8 cellular contexts compared by ENCODE assay signal in genomic region chr2:64606495-64607363, GRCh38. TPM values are rescaled to one million over a fixed set of nuclear protein-coding genes. Genes with fewer than 3 reads are reported as not detected.
DNase-seq lines count a peak whose midpoint lies in the region; ATAC-seq and TF ChIP-seq lines count a peak whose summit lies in the region.

No MANE protein-coding gene starts in this region.

- peak; percentile 70 for DNase-seq in GDM1 (lab: John Stamatoyannopoulos, UW)
- DNase-seq in M059J (ENCODE audit: low read depth): peak; percentile 62
- DNase-seq in activated CD8-positive, alpha-beta memory T cell treated with anti-CD3 and anti-CD28 coated beads, Interleukin-2, amount 50 U/mL, for 48 hours: peak; percentile 88
- DNase-seq in fibroblast of peridontal ligament (ENCODE audit: extremely low read depth): peak; percentile 63
- DNase-seq in ovary: peak; percentile 71 to 90 (median 82)
- peak; percentile 55 to 56 for DNase-seq in thyroid gland
- DNase-seq in NCI-H1105 (lab: John Stamatoyannopoulos, UW): no peak

- no peaks in the 10 kb centered on the region for H3K9me3 ChIP-seq in ovary
- H3K9me3 ChIP-seq in thyroid gland: no peaks in the 10 kb centered on the region

- TF ChIP-seq POLR2A in ovary (IDR thresholded peaks at IDR 0.05) (no peak), thyroid gland (IDR thresholded peaks at IDR 0.05) (peak in 1 of 2 donors; percentile 27)

- no peaks in the 10 kb centered on the region for H3K27me3 ChIP-seq in ovary
- no peaks in the 10 kb centered on the region for H3K27me3 ChIP-seq in thyroid gland

- H3K36me3 ChIP-seq in ovary (no peaks in the 10 kb centered on the region), thyroid gland (no peaks in the 10 kb centered on the region)

- TF ChIP-seq CTCF in ovary (IDR thresholded peaks at IDR 0.05) (no peak), thyroid gland (IDR thresholded peaks at IDR 0.05) (no peak)

- peak; percentile 85 for ATAC-seq in GM21737 (IDR thresholded peaks at IDR 0.05; ENCODE audit: unreplicated experiment)

- H3K27ac ChIP-seq in ovary: peak overlapping the region in 1 of 2 donors; percentile 39
- H3K27ac ChIP-seq in thyroid gland: no peak overlapping the region

- H3K4me3 ChIP-seq in ovary: no peak overlapping the region
- H3K4me3 ChIP-seq in thyroid gland (replicated peaks in 1 of 3): no peak overlapping the region

- WGBS in ovary, 3 donors: 62 to 71% (median 65%) methylated on average over 21 of the region's 21 CpGs
- WGBS in thyroid gland, 2 donors: 69 to 80% methylated on average over 20 to 21 of the region's 21 CpGs

- intact Hi-C loops in ovary (cut with DNase I) (no loop called here), thyroid gland (cut with DNase I) (no loop called here)

- H3K4me1 ChIP-seq in ovary (ENCODE audit: insufficient read depth) (peaks cover 6% of the 10 kb centered on the region), thyroid gland (peaks cover 0 to 9% of the 10 kb centered on the region in 2 donors)

- TF ChIP-seq EP300 in ovary (IDR thresholded peaks at IDR 0.05): no peak

RNA-seq across cellular contexts. Expression of gene SERTAD2, which starts 47.0 kb away (rescaled TPM):
- 10.0 and 16.9 TPM in 2 replicates for total RNA-seq in M059J (2014; rRNA removed; shearing (Covaris generic))
- total RNA-seq in ovary: 10 to 100 TPM; 11.0 to 26.8 (median 21.8) TPM
- 10 to 100 TPM in 1 of 2 donors, 1 to 10 TPM in 1; 9.9 to 20.8 TPM for polyA plus RNA-seq in ovary
- total RNA-seq in thyroid gland: 10 to 100 TPM; 13.7 to 17.3 (median 16.6) TPM
